15 cellular contexts compared by ENCODE assay signal in genomic region chr10:99534456-99534938, GRCh38. TPM values are rescaled to one million over a fixed set of nuclear protein-coding genes. Genes with fewer than 3 reads are reported as not detected.
DNase-seq lines count a peak whose midpoint lies in the region; ATAC-seq and TF ChIP-seq lines count a peak whose summit lies in the region.
"Had no signal": no experiment of that assay in that cellular context is flagged by ENCODE, and none has a peak within 500 bp of the region (broad histone marks: within the 10 kb centered on the region; RNA-seq: fewer than 3 reads in every experiment).

No MANE protein-coding gene starts in this region.

- peaks cover 75% of the 10 kb centered on the region for H3K4me1 Mint-ChIP-seq in CD14-positive monocyte
- peaks cover 41% of the 10 kb centered on the region for H3K4me1 Mint-ChIP-seq in endothelial cell (ENCODE audit: unreplicated experiment)

- H3K4me2 ChIP-seq in IMR-90 (ENCODE audit: low read depth, low read length) (no peak overlapping the region), parathyroid adenoma (ENCODE audit: low read length) (no peak overlapping the region)

- dilution Hi-C loops in IMR-90 (cut with HindIII; ENCODE audit: low sequenced_read_pairs, unreplicated experiment) = no loop called here

- H3K14ac ChIP-seq in IMR-90 (replicated peaks; ENCODE audit: low read depth, low read length) = no peak overlapping the region

- H3K27ac Mint-ChIP-seq in CD14-positive monocyte (peak overlapping the region in 1 of 7 donors; percentile 58), endothelial cell (ENCODE audit: unreplicated experiment) (peak overlapping the region; percentile 85)

- no peak for DNase-seq in CD14-positive monocyte (ENCODE audit: low spot score)
- DNase-seq in IMR-90 = no peak
- DNase-seq in endothelial cell (ENCODE audit: low spot score) = no peak
- no peak for DNase-seq in tibial artery
- no peak for DNase-seq in sciatic nerve (ENCODE audit: low spot score)
- DNase-seq: brain microvascular endothelial cell; Karpas-422; NCI-H345; SIG-M5; stimulated activated CD4-positive, alpha-beta T cell treated with anti-CD3 and anti-CD28 coated beads, Interleukin-2, amount 100 ng/mL, for 48 hours had no signal

- H2AK5ac ChIP-seq in IMR-90 (ENCODE audit: low read depth, low read length) = no peak overlapping the region

- 10% methylated on average over 7 of the region's 25 CpGs; no CpG with 5 or more reads in 1 of the 2 experiments for WGBS in IMR-90 (ENCODE audit: extremely low coverage in 2 of 2, insufficient read length in 1 of 2), 2 experiments

- H3K23ac ChIP-seq in IMR-90 (ENCODE audit: low read depth, low read length) = no peak overlapping the region

- H2BK120ac ChIP-seq in IMR-90 (ENCODE audit: low read depth, low read length) = no peak overlapping the region

- H3K18ac ChIP-seq in IMR-90 (ENCODE audit: low read depth, low read length) = no peak overlapping the region

- peaks cover 98% of the 10 kb centered on the region for H3K27me3 ChIP-seq in IMR-90 (ENCODE audit: control insufficient read depth, insufficient read depth, low read length)
- peaks cover 55% of the 10 kb centered on the region for H3K27me3 ChIP-seq in parathyroid adenoma (ENCODE audit: control insufficient read depth, insufficient read depth, low read length)
- peaks cover 4 to 100% of the 10 kb centered on the region in 2 donors for H3K27me3 ChIP-seq in tibial artery

- H2BK20ac ChIP-seq in IMR-90 (ENCODE audit: low read depth, low read length) = no peak overlapping the region

- no peak overlapping the region for H3K4me3 ChIP-seq in IMR-90 (ENCODE audit: insufficient read depth, low read depth, low read length)
- no peak overlapping the region for H3K4me3 ChIP-seq in parathyroid adenoma (ENCODE audit: low read depth, low read length)
- H3K4me3 ChIP-seq in tibial artery = peak overlapping the region in 1 of 2 donors; percentile 43

- CTCF ChIA-PET in IMR-90 (lab: Yijun Ruan, JAX) = interaction anchor here (1.5 kb wide), 1 partner anchor 99 kb away, joined by 5 read pairs; no protein-coding TSS in a partner anchor

- H2AK9ac ChIP-seq in IMR-90 (replicated peaks; ENCODE audit: low read depth, low read length, poor library complexity) = no peak overlapping the region

- H3K27me3 Mint-ChIP-seq in CD14-positive monocyte (ENCODE audit: low read depth in 3 of 3) = peaks cover 96 to 100% (median 96%) of the 10 kb centered on the region in 3 donors
- peaks cover 45% of the 10 kb centered on the region for H3K27me3 Mint-ChIP-seq in endothelial cell (ENCODE audit: unreplicated experiment)

- H3K4me3 Mint-ChIP-seq in CD14-positive monocyte (peak overlapping the region; percentile 53 to 95), endothelial cell (ENCODE audit: unreplicated experiment) (peak overlapping the region; percentile 81)

- no TSS peak for BruUV-seq in IMR-90 (replicated peaks; lab: Mats Ljungman, UMichigan)

- H3K9me3 Mint-ChIP-seq in CD14-positive monocyte (peaks cover 4 to 42% (median 40%) of the 10 kb centered on the region in 7 donors), endothelial cell (ENCODE audit: unreplicated experiment) (no peaks in the 10 kb centered on the region)

- H3K79me1 ChIP-seq in IMR-90 (ENCODE audit: low read depth in 1 of 2, low read length in 2 of 2) = no peaks in the 10 kb centered on the region

- H3K56ac ChIP-seq in IMR-90 (ENCODE audit: extremely low read depth, insufficient read depth, low read length) = no peak overlapping the region

- in situ Hi-C loops in IMR-90 (cut with MboI; ENCODE audit: low sequenced_read_pairs) = no loop called here

- H3K9me3 ChIP-seq in IMR-90 (ENCODE audit: control insufficient read depth, insufficient read depth, low read length) = peaks cover 31% of the 10 kb centered on the region
- no peaks in the 10 kb centered on the region for H3K9me3 ChIP-seq in parathyroid adenoma (ENCODE audit: control insufficient read depth, low read length)
- no peaks in the 10 kb centered on the region for H3K9me3 ChIP-seq in tibial artery

- H3K4ac ChIP-seq in IMR-90 (ENCODE audit: low read depth, low read length) = no peak overlapping the region

- H4K20me1 ChIP-seq in IMR-90 (ENCODE audit: insufficient read depth, low read length) = no peaks in the 10 kb centered on the region; the same call in 1 of the 2 replicates

- H2BK15ac ChIP-seq in IMR-90 (ENCODE audit: low read depth, low read length) = no peak overlapping the region

- H4K91ac ChIP-seq in IMR-90 (ENCODE audit: insufficient read depth, low read depth, low read length) = no peak overlapping the region

- H4K5ac ChIP-seq in IMR-90 (ENCODE audit: low read depth, low read length) = no peak overlapping the region

- H2BK5ac ChIP-seq in IMR-90 (ENCODE audit: low read depth, low read length, poor library complexity, severe bottlenecking) = no peak overlapping the region

- TF ChIP-seq POLR2A in IMR-90 (IDR thresholded peaks at IDR 0.05; ENCODE audit: low read depth, low read length) = no peak

- H3K36me3 ChIP-seq in IMR-90 (ENCODE audit: control insufficient read depth, insufficient read depth, low read length) = no peaks in the 10 kb centered on the region
- H3K36me3 ChIP-seq in parathyroid adenoma (ENCODE audit: control insufficient read depth, insufficient read depth, low read length) = no peaks in the 10 kb centered on the region
- H3K36me3 ChIP-seq in tibial artery = no peaks in the 10 kb centered on the region
- H3K36me3 ChIP-seq: brain microvascular endothelial cell had no signal

- H3K27ac ChIP-seq in IMR-90 (ENCODE audit: insufficient read depth, low read length) = no peak overlapping the region
- no peak overlapping the region for H3K27ac ChIP-seq in parathyroid adenoma
- H3K27ac ChIP-seq in tibial artery = no peak overlapping the region
- H3K27ac ChIP-seq: brain microvascular endothelial cell had no signal

- no peak overlapping the region for H3K9ac ChIP-seq in IMR-90 (ENCODE audit: low read depth, low read length)
- no peak overlapping the region for H3K9ac ChIP-seq in parathyroid adenoma

- H3K79me2 ChIP-seq in parathyroid adenoma = no peaks in the 10 kb centered on the region

- POLR2A ChIA-PET in IMR-90 (lab: Charles Lee; ENCODE audit: unreplicated experiment) = no interaction called here

- intact Hi-C loops in CD14-positive monocyte (cut with micrococcal nuclease) = no loop called here
- intact Hi-C loops in IMR-90 (cut with micrococcal nuclease) = no loop called here
- intact Hi-C loops in tibial artery (cut with DNase I; ENCODE audit: low total_unique reads) = no loop called here
- intact Hi-C loops in sciatic nerve (cut with DNase I) = no loop called here

- no peak for ATAC-seq in IMR-90 (ENCODE audit: low read depth)
- no peak for ATAC-seq in HG03460 (IDR thresholded peaks at IDR 0.05; ENCODE audit: unreplicated experiment)
- ATAC-seq in GM18498 (IDR thresholded peaks at IDR 0.05; ENCODE audit: unreplicated experiment) = no peak
- no peak for ATAC-seq in sciatic nerve

- TF ChIP-seq RAD21 in IMR-90 (IDR thresholded peaks at IDR 0.05; ENCODE audit: low read length) = no peak

- H2AFZ ChIP-seq in IMR-90 (replicated peaks; ENCODE audit: low read length, poor library complexity) (peak overlapping the region; percentile 79), parathyroid adenoma (peak overlapping the region; percentile 47)

- TF ChIP-seq CTCF in CD14-positive monocyte (IDR thresholded peaks at IDR 0.05) = no peak
- no peak for TF ChIP-seq CTCF in IMR-90 (conservative IDR thresholded peaks at IDR 0.05; ENCODE audit: low read depth, low read length)
- no peak for TF ChIP-seq CTCF in endothelial cell (IDR thresholded peaks at IDR 0.05; ENCODE audit: unreplicated experiment)
- TF ChIP-seq CTCF in parathyroid adenoma (IDR thresholded peaks at IDR 0.05) = no peak
- no peak for TF ChIP-seq CTCF in tibial artery (IDR thresholded peaks at IDR 0.05)

- H3K4me1 ChIP-seq in IMR-90 (ENCODE audit: control insufficient read depth, insufficient read depth, low read length) = peaks cover 4% of the 10 kb centered on the region; the same call in 1 of the 2 replicates
- H3K4me1 ChIP-seq in parathyroid adenoma = no peaks in the 10 kb centered on the region
- peaks cover 0 to 55% (median 35%) of the 10 kb centered on the region in 4 donors for H3K4me1 ChIP-seq in tibial artery

- H4K8ac ChIP-seq in IMR-90 (ENCODE audit: low read depth in 2 of 2, low read length in 2 of 2) = no peak overlapping the region

- H3K9me1 ChIP-seq in IMR-90 (ENCODE audit: insufficient read depth, low read length) = no peaks in the 10 kb centered on the region

- H3K36me3 Mint-ChIP-seq in CD14-positive monocyte (peaks cover 10 to 21% of the 10 kb centered on the region in 2 donors), endothelial cell (ENCODE audit: low read depth, unreplicated experiment) (peaks cover 5% of the 10 kb centered on the region)

TF ChIP-seq in IMR-90, 13 proteins besides CTCF, POLR2A, EP300 and RAD21 (continues in another document):
- TF ChIP-seq SMC3 (IDR thresholded peaks at IDR 0.05; ENCODE audit: low read depth, low read length) (no peak), NFE2L2 (IDR thresholded peaks at IDR 0.05; ENCODE audit: low read depth, low read length) (no peak), MXI1 (IDR thresholded peaks at IDR 0.05; ENCODE audit: borderline replicate concordance, low read depth, low read length) (no peak), MAFK (IDR thresholded peaks at IDR 0.05; ENCODE audit: low read depth, low read length) (no peak), RCOR1 (IDR thresholded peaks at IDR 0.05; ENCODE audit: insufficient replicate concordance, low read length) (no peak), FOS (IDR thresholded peaks at IDR 0.05; ENCODE audit: low read depth, low read length) (no peak), CEBPB (IDR thresholded peaks at IDR 0.05; ENCODE audit: low read depth, low read length) (no peak), MAZ (IDR thresholded peaks at IDR 0.05; ENCODE audit: borderline replicate concordance, low read depth, low read length) (no peak), ELK1 (IDR thresholded peaks at IDR 0.05; ENCODE audit: borderline replicate concordance, low read depth, low read length) (no peak), CHD1 (IDR thresholded peaks at IDR 0.05; ENCODE audit: low read depth, low read length) (no peak)

RNA-seq across cellular contexts. Expression of gene NKX2-3, which starts 1.8 kb away (rescaled TPM):
- polyA plus RNA-seq in CD14-positive monocyte = not detected
- total RNA-seq in IMR-90 (2012; rRNA removed) = not detected in 2 replicates
- polyA plus RNA-seq in IMR-90 (2012; rRNA removed) = not detected in 2 replicates
- polyA plus RNA-seq in IMR-90 (2012; cell fraction: cytosol; rRNA removed) = not detected in 2 replicates
- polyA plus RNA-seq in IMR-90 (2012; cell fraction: nucleus; rRNA removed; ENCODE audit: low replicate concordance) = not detected in 2 replicates
- 0.82 TPM for total RNA-seq in endothelial cell (ENCODE audit: unreplicated experiment)
- not detected for total RNA-seq in sciatic nerve
- total RNA-seq: fibroblast of villous mesenchyme had no signal
- polyA plus RNA-seq: urinary bladder had no signal
